In the genomic region with DNA sequence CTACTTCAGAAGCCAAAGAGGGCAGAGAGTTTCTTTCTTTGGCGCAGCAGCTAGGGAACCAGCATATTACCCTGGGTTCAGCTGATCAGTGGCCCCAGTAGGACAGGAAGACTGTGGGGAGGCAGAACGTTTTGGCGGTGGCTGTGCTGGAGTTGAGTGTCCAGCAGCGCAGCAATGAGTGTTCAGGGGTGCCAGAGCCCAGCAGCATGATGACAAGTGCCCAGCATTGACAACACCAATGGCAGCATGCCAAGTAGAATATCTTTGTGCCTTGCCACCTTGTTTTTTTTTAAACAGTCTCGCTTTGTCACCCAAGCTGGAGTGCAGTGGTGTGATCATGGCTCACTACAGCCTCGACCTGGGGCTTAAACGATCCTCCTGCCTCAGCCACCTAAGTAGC, we compare ENCODE assay signal across 18 cellular contexts.
DNase-seq lines count a peak whose midpoint lies in the region; TF ChIP-seq lines count a peak whose summit lies in the region.
"Had no signal": no experiment of that assay in that cellular context is flagged by ENCODE, and none has a peak within 500 bp of the region (broad histone marks: within the 10 kb centered on the region; RNA-seq: fewer than 3 reads in every experiment).

No MANE protein-coding gene starts in this region.

- DNase-seq in NCI-H1105 treated with DMSO at 0.1 percent for 48 hours (lab: John Stamatoyannopoulos, UW) (peak; percentile 10), NCI-H1105 (lab: John Stamatoyannopoulos, UW) (no peak), Calu3 (no peak), UCSD-AML1 (lab: John Stamatoyannopoulos, UW; ENCODE audit: unreplicated experiment) (peak; percentile 31), nephron progenitor cell (no peak), NOMO-1 treated with DMSO at 0.1 percent for 48 hours (lab: John Stamatoyannopoulos, UW; ENCODE audit: unreplicated experiment) (no peak), GF-D8 (lab: John Stamatoyannopoulos, UW) (no peak), endodermal cell (no peak)
- DNase-seq: 8988T; DMS 273 treated with DMSO at 0.1 percent for 48 hours; GM23248; NCI-H1694 treated with DMSO at 0.1 percent for 48 hours; NCI-H2107; NCI-H226; NCI-H526 treated with DMSO at 0.1 percent for 48 hours; NK-92 treated with Interleukin-12 subunit alpha and Interleukin-12 subunit beta, amount 100 ng/mL, for 24 hours; SK-N-SH had no signal

- no peak overlapping the region for H3K4me3 ChIP-seq in endodermal cell (ENCODE audit: low read length)
- H3K4me3 ChIP-seq: GM12878, GM23248 had no signal

- CTCF ChIA-PET in Calu3 (lab: Charles Lee), result no interaction called here

- H3K36me3 Mint-ChIP-seq in Calu3 (ENCODE audit: insufficient read depth, unreplicated experiment) (no peaks in the 10 kb centered on the region), nephron progenitor cell (ENCODE audit: low read depth) (no peaks in the 10 kb centered on the region), endodermal cell (ENCODE audit: low read depth) (no peaks in the 10 kb centered on the region)

- no peaks in the 10 kb centered on the region for H3K36me3 ChIP-seq in endodermal cell (ENCODE audit: control insufficient read depth, insufficient read depth, low read length)

- H3K4me1 Mint-ChIP-seq in Calu3 (ENCODE audit: low read depth, unreplicated experiment), result peaks cover 46% of the 10 kb centered on the region
- H3K4me1 Mint-ChIP-seq in nephron progenitor cell, result peaks cover 51% of the 10 kb centered on the region
- peaks cover 8% of the 10 kb centered on the region for H3K4me1 Mint-ChIP-seq in endodermal cell

- H3K27me3 ChIP-seq in endodermal cell (ENCODE audit: control insufficient read depth, insufficient read depth, low read length, poor library complexity, severe bottlenecking), result no peaks in the 10 kb centered on the region

- WGBS in endodermal cell (ENCODE audit: insufficient coverage in 1 of 2, insufficient read length in 1 of 2), 2 experiments, result 92 to 96% methylated on average over 6 to 7 of the region's 7 CpGs

- H3K9me3 Mint-ChIP-seq in Calu3 (ENCODE audit: low read depth, unreplicated experiment), result peaks cover 6% of the 10 kb centered on the region
- H3K9me3 Mint-ChIP-seq in nephron progenitor cell, result no peaks in the 10 kb centered on the region
- no peaks in the 10 kb centered on the region for H3K9me3 Mint-ChIP-seq in endodermal cell

- H3K27ac Mint-ChIP-seq in Calu3 (ENCODE audit: unreplicated experiment) (peak overlapping the region; percentile 65), nephron progenitor cell (peak overlapping the region; percentile 20), endodermal cell (no peak overlapping the region)

- no peaks in the 10 kb centered on the region for H3K9me3 ChIP-seq in endodermal cell (ENCODE audit: control insufficient read depth, low read length)
- H3K9me3 ChIP-seq: SK-N-SH had no signal

- no peaks in the 10 kb centered on the region for H3K4me1 ChIP-seq in endodermal cell (ENCODE audit: control insufficient read depth, insufficient read depth, low read length)

- H3K9ac ChIP-seq in endodermal cell (ENCODE audit: extremely low read depth, low read length, poor library complexity, severe bottlenecking), result no peak overlapping the region
- H3K9ac ChIP-seq: GM23248, SK-N-SH had no signal

- BruUV-seq in Calu3 (replicated peaks; lab: Mats Ljungman, UMichigan), result no TSS peak

- intact Hi-C loops in Calu3 (cut with micrococcal nuclease; ENCODE audit: unreplicated experiment), result loop anchor here (5.0 kb wide), 1 partner anchor 68 kb away; no protein-coding TSS in a partner anchor

- H3K27ac ChIP-seq in endodermal cell (ENCODE audit: low read depth, low read length), result no peak overlapping the region
- H3K27ac ChIP-seq: GM23248 had no signal

- no peaks in the 10 kb centered on the region for H3K27me3 Mint-ChIP-seq in Calu3 (ENCODE audit: unreplicated experiment)
- peaks cover 10% of the 10 kb centered on the region for H3K27me3 Mint-ChIP-seq in nephron progenitor cell (ENCODE audit: low read depth, poor library complexity)
- peaks cover 4% of the 10 kb centered on the region for H3K27me3 Mint-ChIP-seq in endodermal cell (ENCODE audit: insufficient read depth)

- TF ChIP-seq CTCF in Calu3 (IDR thresholded peaks at IDR 0.05; ENCODE audit: unreplicated experiment), result no peak
- no peak for TF ChIP-seq CTCF in nephron progenitor cell (IDR thresholded peaks at IDR 0.05)
- no peak for TF ChIP-seq CTCF in endodermal cell (conservative IDR thresholded peaks at IDR 0.05)

- no peak overlapping the region for H3K4me3 Mint-ChIP-seq in Calu3 (ENCODE audit: low read depth, unreplicated experiment)
- no peak overlapping the region for H3K4me3 Mint-ChIP-seq in nephron progenitor cell
- no peak overlapping the region for H3K4me3 Mint-ChIP-seq in endodermal cell

Comparison
In these comparisons a context has a peak if more than half of its experiments do, and no peak if none do; other contexts are left out.
1. DNase-seq: peak in NCI-H1105 treated with DMSO at 0.1 percent for 48 hours (single experiment) and UCSD-AML1 (single experiment); none in NCI-H1105 (single experiment), Calu3 (single experiment), nephron progenitor cell (single experiment), NOMO-1 treated with DMSO at 0.1 percent for 48 hours (single experiment), GF-D8 (single experiment) and endodermal cell (single experiment).